In genomic region chr17:6510321-6511023, GRCh38 we compare ENCODE assay signal across 29 cellular contexts. TPM values are rescaled to one million over a fixed set of nuclear protein-coding genes. Genes with fewer than 3 reads are reported as not detected.
DNase-seq lines count a peak whose midpoint lies in the region; ATAC-seq, FAIRE-seq and TF ChIP-seq lines count a peak whose summit lies in the region.
"Had no signal": no experiment of that assay in that cellular context is flagged by ENCODE, and none has a peak within 500 bp of the region (broad histone marks: within the 10 kb centered on the region; RNA-seq: fewer than 3 reads in every experiment).

No MANE protein-coding gene starts in this region.

- H2AK5ac ChIP-seq in H9 (ENCODE audit: insufficient read length, low read length), result no peak overlapping the region

- FAIRE-seq in HepG2 (lab: Jason Lieb, UNC), result no peak

- H3K4me3 Mint-ChIP-seq in H9, result no peak overlapping the region
- H3K4me3 Mint-ChIP-seq: activated CD8-positive, alpha-beta T cell treated with anti-CD3 and anti-CD28 coated beads, Interleukin-2, amount 10 ng/mL, durations not matched to agents 7 days and 5 days; activated naive CD4-positive, alpha-beta T cell treated with anti-CD3 and anti-CD28 coated beads for 36 hours; activated T-cell treated with anti-CD3 and anti-CD28 coated beads, Interleukin-2, amount 50 U/mL, for 4 hours; neural crest cell; type B pancreatic cell had no signal

- H3K56ac ChIP-seq in H9 (ENCODE audit: insufficient read length, low read depth, low read length), result no peak overlapping the region

- in situ Hi-C loops in HepG2 (cut with HindIII; ENCODE audit: extremely low pct_ligation_motif_present, low pct_unique_long_range_greater_than_20kb), result no loop called here

- no peak overlapping the region for H4K5ac ChIP-seq in H9 (ENCODE audit: insufficient read length, low read depth, low read length)

- H2BK20ac ChIP-seq in H9 (ENCODE audit: low read depth, low read length, poor library complexity, severe bottlenecking), result no peak overlapping the region

- no peak overlapping the region for H2BK12ac ChIP-seq in H9 (ENCODE audit: insufficient read length, low read depth, low read length)

- no peaks in the 10 kb centered on the region for H3K9me3 ChIP-seq in H9 (ENCODE audit: control insufficient read depth, low read depth, low read length)
- no peaks in the 10 kb centered on the region for H3K9me3 ChIP-seq in HepG2 (ENCODE audit: low read length)
- no peaks in the 10 kb centered on the region for H3K9me3 ChIP-seq in upper lobe of right lung
- H3K9me3 ChIP-seq: BE2C, Peyer's patch, SK-N-SH, stomach had no signal

- no peak overlapping the region for H3K4me2 ChIP-seq in H9 (ENCODE audit: insufficient read depth, insufficient read length, low read length)
- no peak overlapping the region for H3K4me2 ChIP-seq in HepG2 (ENCODE audit: low read depth, low read length)
- H3K4me2 ChIP-seq: KMS-11, SK-N-SH had no signal

- TF ChIP-seq EP300 in HepG2 (IDR thresholded peaks at IDR 0.05; ENCODE audit: low read depth in 2 of 2, low read length in 2 of 2) (no peak), HepG2 (CRISPR knock-in tag; IDR thresholded peaks at IDR 0.05; ENCODE audit: borderline replicate concordance) (no peak)

- no peaks in the 10 kb centered on the region; a peak in 1 of 5 replicates for H3K9me3 Mint-ChIP-seq in H9
- H3K9me3 Mint-ChIP-seq: activated naive CD4-positive, alpha-beta T cell treated with anti-CD3 and anti-CD28 coated beads for 36 hours; activated T-cell treated with anti-CD3 and anti-CD28 coated beads, Interleukin-2, amount 50 U/mL, for 4 hours; neural crest cell; type B pancreatic cell had no signal

- H3K14ac ChIP-seq in H9 (ENCODE audit: insufficient read depth, low read length), result no peak overlapping the region

- H3T11ph ChIP-seq in H9 (ENCODE audit: low read length), result no peak overlapping the region

- H2AFZ ChIP-seq in H9 (ENCODE audit: low read length) (no peak overlapping the region), HepG2 (ENCODE audit: low read length) (no peak overlapping the region)

- no peak overlapping the region for H3K18ac ChIP-seq in H9 (ENCODE audit: insufficient read length, low read depth, low read length)

- H4K8ac ChIP-seq in H9 (replicated peaks; ENCODE audit: insufficient read length, low read depth, low read length), result no peak overlapping the region

- TF ChIP-seq POLR2A in HepG2 (IDR thresholded peaks at IDR 0.05; ENCODE audit: insufficient read depth in 1 of 2, low read depth in 2 of 2, low read length in 2 of 2), result no peak

- H2BK15ac ChIP-seq in H9 (ENCODE audit: low read depth, low read length), result no peak overlapping the region

- H3K23me2 ChIP-seq in H9 (ENCODE audit: insufficient read length, low read depth, low read length, poor library complexity, severe bottlenecking), result no peaks in the 10 kb centered on the region

- CTCF ChIA-PET in HepG2 (lab: Yijun Ruan, JAX; ENCODE audit: low intra/inter-chr PET ratio, low total read pairs), result no interaction called here

- no peak overlapping the region for H3K9ac ChIP-seq in H9 (ENCODE audit: extremely low read depth, insufficient read length, low read length)
- no peak overlapping the region for H3K9ac ChIP-seq in HepG2 (ENCODE audit: insufficient read depth, low read depth, low read length)
- H3K9ac ChIP-seq: KMS-11, SK-N-SH had no signal

- peaks cover 6% of the 10 kb centered on the region for H3K27me3 Mint-ChIP-seq in H9 (ENCODE audit: low read depth)
- H3K27me3 Mint-ChIP-seq: type B pancreatic cell had no signal

- no peak for TF ChIP-seq CTCF in H9 (conservative IDR thresholded peaks at IDR 0.05)
- no peak for TF ChIP-seq CTCF in VCaP (conservative IDR thresholded peaks at IDR 0.05)
- no peak for TF ChIP-seq CTCF in HepG2 (CRISPR knock-in tag; IDR thresholded peaks at IDR 0.05)
- TF ChIP-seq CTCF in upper lobe of right lung (IDR thresholded peaks at IDR 0.05), result no peak

- no peak overlapping the region for H3K4me3 ChIP-seq in HepG2 (replicated peaks in 1 of 3; ENCODE audit: insufficient read depth in 1 of 3, low read depth in 2 of 3, low read length in 3 of 3)
- no peak overlapping the region for H3K4me3 ChIP-seq in upper lobe of right lung
- H3K4me3 ChIP-seq: Peyer's patch, stomach had no signal

- intact Hi-C loops in HepG2 (cut with micrococcal nuclease; ENCODE audit: unreplicated experiment) (no loop called here), upper lobe of right lung (cut with DNase I) (no loop called here)

- H3K36me3 ChIP-seq in HepG2 (replicated peaks in 1 of 2; ENCODE audit: control insufficient read depth in 1 of 2, insufficient read depth in 2 of 2, low read length in 2 of 2) (no peaks in the 10 kb centered on the region), upper lobe of right lung (no peaks in the 10 kb centered on the region)
- H3K36me3 ChIP-seq: BE2C, Peyer's patch, stomach had no signal

- H3K27ac ChIP-seq in H9 (ENCODE audit: insufficient read length, low read depth, low read length), result no peak overlapping the region
- H3K27ac ChIP-seq in VCaP, result peak overlapping the region; percentile 76; the same call in 1 of the 2 replicates
- no peak overlapping the region for H3K27ac ChIP-seq in HepG2 (ENCODE audit: extremely low read length, insufficient read depth, low read length)
- no peak overlapping the region for H3K27ac ChIP-seq in upper lobe of right lung
- H3K27ac ChIP-seq: KMS-11, Peyer's patch, stomach had no signal

- no TSS peak for BruUV-seq in HepG2 (replicated peaks; lab: Mats Ljungman, UMichigan)

- no peaks in the 10 kb centered on the region for H3K79me1 ChIP-seq in H9 (ENCODE audit: insufficient read depth, low read depth, low read length, poor library complexity, severe bottlenecking)

- peak; percentile 30; the same call in 2 of the 3 replicates for ATAC-seq in HepG2
- no peak for ATAC-seq in upper lobe of right lung
- ATAC-seq: activated CD8-positive, alpha-beta T cell treated with anti-CD3 and anti-CD28 coated beads, Interleukin-2, amount 10 ng/mL, durations not matched to agents 7 days and 5 days; activated T-cell treated with anti-CD3 and anti-CD28 coated beads, Interleukin-2, amount 50 U/mL, for 4 hours; left lobe of liver had no signal

- POLR2A ChIA-PET in HepG2 (lab: Yijun Ruan, JAX), result no interaction called here

- H3K36me3 Mint-ChIP-seq in H9 (ENCODE audit: insufficient read depth in 1 of 3, low read depth in 3 of 3), result no peaks in the 10 kb centered on the region
- H3K36me3 Mint-ChIP-seq: type B pancreatic cell had no signal

- DNase-seq in H9, result peak; percentile 31
- no peak for DNase-seq in HepG2 (ENCODE audit: low spot score)
- DNase-seq in upper lobe of right lung, result peak; percentile 40
- no peak for DNase-seq in Kasumi-1 (lab: John Stamatoyannopoulos, UW)
- DNase-seq in NCI-H187 (lab: John Stamatoyannopoulos, UW), result no peak
- no peak for DNase-seq in dedifferentiated amniotic fluid mesenchymal stem cell (ENCODE audit: extremely low spot score)
- DNase-seq: activated CD4-positive, CD25-positive, alpha-beta regulatory T cell; activated CD8-positive, alpha-beta T cell treated with anti-CD3 and anti-CD28 coated beads, Interleukin-2, amount 10 ng/mL, durations not matched to agents 7 days and 5 days; activated naive CD4-positive, alpha-beta T cell treated with anti-CD3 and anti-CD28 coated beads for 36 hours; activated T-cell treated with anti-CD3 and anti-CD28 coated beads, Interleukin-2, amount 50 U/mL, for 4 hours; anterior cingulate cortex; BE2C; cerebellar nuclear complex; COR-L47; effector memory CD4-positive, alpha-beta T cell; NCI-H1092 treated with DMSO at 0.1 percent for 48 hours; NCI-H2029 treated with DMSO at 0.1 percent for 48 hours; NCI-H446; NK-92 treated with Interleukin-12 subunit alpha and Interleukin-12 subunit beta, amount 100 ng/mL, for 24 hours; SK-N-SH; stimulated activated CD4-positive, alpha-beta T cell treated with anti-CD3 and anti-CD28 coated beads, Interleukin-12 subunit alpha, Interleukin-12 subunit beta, amount 100 ng/mL, for 4 hours; stomach; T-helper 9 cell had no signal

- H3K4ac ChIP-seq in H9 (ENCODE audit: low read depth, low read length), result no peak overlapping the region

- TF ChIP-seq RAD21 in HepG2 (CRISPR knock-in tag; IDR thresholded peaks at IDR 0.05), result no peak

- H3K27me3 ChIP-seq in H9 (ENCODE audit: insufficient read depth, low read length) (no peaks in the 10 kb centered on the region), HepG2 (ENCODE audit: control insufficient read depth in 1 of 2, insufficient read depth in 2 of 2, low read length in 2 of 2) (peaks cover 0 to 1% of the 10 kb centered on the region in 2 experiments; a peak in 2 of 5 replicates), upper lobe of right lung (no peaks in the 10 kb centered on the region)
- H3K27me3 ChIP-seq: Peyer's patch, stomach had no signal

- H4K20me1 ChIP-seq in H9 (ENCODE audit: control insufficient read depth, insufficient read depth, insufficient read length), result no peaks in the 10 kb centered on the region
- H4K20me1 ChIP-seq in HepG2 (ENCODE audit: insufficient read depth, low read length), result no peaks in the 10 kb centered on the region

- WGBS in H9 (ENCODE audit: extremely low coverage, insufficient read length, low lambda C conversion rate), result no CpG with 5 or more reads among the region's 9 CpGs
- 43% methylated on average over 9 of the region's 9 CpGs for WGBS in HepG2 (ENCODE audit: low lambda C conversion rate)

- H2BK5ac ChIP-seq in H9 (ENCODE audit: insufficient read length, low read length), result no peak overlapping the region

- peaks cover 4% of the 10 kb centered on the region in 2 experiments for H3K4me1 Mint-ChIP-seq in H9
- H3K4me1 Mint-ChIP-seq: neural crest cell had no signal

- H2BK120ac ChIP-seq in H9 (ENCODE audit: low read depth, low read length, poor library complexity, severe bottlenecking), result no peak overlapping the region

- H4K91ac ChIP-seq in H9 (ENCODE audit: insufficient read length, low read depth, low read length), result no peak overlapping the region

- peaks cover 2% of the 10 kb centered on the region; the same call in 1 of the 2 replicates for H3K4me1 ChIP-seq in H9 (ENCODE audit: insufficient read depth, low read length)
- no peaks in the 10 kb centered on the region for H3K4me1 ChIP-seq in HepG2 (ENCODE audit: insufficient read depth, low read length)
- peaks cover 9% of the 10 kb centered on the region for H3K4me1 ChIP-seq in upper lobe of right lung
- H3K4me1 ChIP-seq: BE2C, Peyer's patch had no signal

- no peak overlapping the region for H3K27ac Mint-ChIP-seq in H9
- H3K27ac Mint-ChIP-seq: activated CD8-positive, alpha-beta T cell treated with anti-CD3 and anti-CD28 coated beads, Interleukin-2, amount 10 ng/mL, durations not matched to agents 7 days and 5 days; activated naive CD4-positive, alpha-beta T cell treated with anti-CD3 and anti-CD28 coated beads for 36 hours; type B pancreatic cell had no signal

- H3K23ac ChIP-seq in H9 (ENCODE audit: insufficient read length, low read depth, low read length), result no peak overlapping the region

- H3K79me2 ChIP-seq in H9 (ENCODE audit: insufficient read depth, low read length), result no peaks in the 10 kb centered on the region
- no peaks in the 10 kb centered on the region for H3K79me2 ChIP-seq in HepG2 (ENCODE audit: insufficient read depth, low read length)

RNA-seq across cellular contexts. Expression of gene PITPNM3, which starts 45.9 kb away (rescaled TPM):
- total RNA-seq in H9 (2021), result 2.7 and 3.4 TPM in 2 replicates
- 0.13 and 0.28 TPM in 2 replicates for total RNA-seq in HepG2 (2016; rRNA removed; fragmentation: Illumina TruSeq; extraction: Trizol)
- not detected in 2 replicates for total RNA-seq in HepG2 (2016; cell fraction: cytosol; rRNA removed; fragmentation: Illumina TruSeq; extraction: Trizol; ENCODE audit: low read depth)
- total RNA-seq in HepG2 (2016; cell fraction: insoluble cytoplasmic fraction; rRNA removed; fragmentation: Illumina TruSeq; extraction: Trizol), result 0.04 and 0.32 TPM in 2 replicates
- 0.03 and 0.06 TPM in 2 replicates for total RNA-seq in HepG2 (2016; cell fraction: membrane; rRNA removed; fragmentation: Illumina TruSeq; extraction: Trizol)
- 0.16 and 0.68 TPM in 2 replicates for total RNA-seq in HepG2 (2016; cell fraction: nucleus; rRNA removed; fragmentation: Illumina TruSeq; extraction: Trizol)
- 0.29 and 0.33 TPM in 2 replicates for polyA plus RNA-seq in HepG2 (2011; rRNA removed)
- 0.13 and 0.15 TPM in 2 replicates for polyA plus RNA-seq in HepG2 (2011; cell fraction: cytosol; rRNA removed)
- 1.6 and 1.9 TPM in 2 replicates for polyA plus RNA-seq in HepG2 (2011; cell fraction: nucleus; rRNA removed)
- 0.23 and 0.30 TPM in 2 replicates for polyA plus RNA-seq in HepG2 (2012)
- polyA plus RNA-seq in HepG2 (2016; cell fraction: cytosol; fragmentation: Illumina TruSeq; extraction: Trizol; ENCODE audit: low read depth), result not detected in 2 replicates
- polyA plus RNA-seq in HepG2 (2016; cell fraction: insoluble cytoplasmic fraction; fragmentation: Illumina TruSeq; extraction: Trizol; ENCODE audit: low read depth), result 0.07 and 0.20 TPM in 2 replicates
- polyA plus RNA-seq in HepG2 (2016; cell fraction: membrane; fragmentation: Illumina TruSeq; extraction: Trizol; ENCODE audit: low read depth), result 0.05 TPM in 1 of 2 replicates, not detected in the other
- 1.0 and 1.3 TPM in 2 replicates for polyA plus RNA-seq in HepG2 (2016; cell fraction: nucleus; fragmentation: Illumina TruSeq; extraction: Trizol; ENCODE audit: insufficient read depth, low read depth)
- 0.44 and 30.1 TPM in 2 replicates for polyA minus RNA-seq in HepG2 (2011; rRNA and poly(A)+ RNA removed; ENCODE audit: low replicate concordance)
- 0.30 and 0.44 TPM in 2 replicates for polyA minus RNA-seq in HepG2 (2011; cell fraction: cytosol; rRNA and poly(A)+ RNA removed)
- polyA minus RNA-seq in HepG2 (2011; cell fraction: nucleus; rRNA and poly(A)+ RNA removed), result 0.50 and 0.52 TPM in 2 replicates
- total RNA-seq in upper lobe of right lung, result 15.6 TPM

Comparison
In these comparisons a context has a peak if more than half of its experiments do, and no peak if none do; other contexts are left out.
1. DNase-seq: peak in H9 (single experiment) and upper lobe of right lung (single experiment); none in HepG2 (single experiment), Kasumi-1 (0 of 2), NCI-H187 (0 of 2) and dedifferentiated amniotic fluid mesenchymal stem cell (single experiment).